In genomic region chr20:54063580-54063979, GRCh38 we compare ENCODE assay signal across 1 cellular context.
TF ChIP-seq lines count a peak whose summit lies in the region.

No MANE protein-coding gene starts in this region.

TF ChIP-seq in K562, 482 proteins besides CTCF, POLR2A, EP300 and RAD21:
- TF ChIP-seq GATAD2A (IDR thresholded peaks at IDR 0.05) (no peak), RBM25 (IDR thresholded peaks at IDR 0.05; ENCODE audit: low read depth, low read length, severe bottlenecking) (peak; percentile 75), BCOR (IDR thresholded peaks at IDR 0.05) (0 out of 2 replicates have a peak, but pooled peaks have one; percentile 16), ADNP (tag; IDR thresholded peaks at IDR 0.05) (peak; percentile 34; the same call in 1 of the 2 replicates)
